ENCODE assay signal across 27 cellular contexts in genomic region chr7:78400038-78400437, GRCh38.
"Had no signal": no experiment of that assay in that cellular context is flagged by ENCODE, and none has a peak within 500 bp of the region (broad histone marks: within the 10 kb centered on the region; RNA-seq: fewer than 3 reads in every experiment).

No MANE protein-coding gene starts in this region.

- H3K4me2 ChIP-seq: KMS-11 had no signal

- H3K36me3 ChIP-seq: ascending aorta, cardiac muscle cell, Peyer's patch, SJSA1 had no signal

- H3K27me3 ChIP-seq: ascending aorta, cardiac muscle cell, Peyer's patch had no signal

- H3K4me1 Mint-ChIP-seq: activated B cell treated with CpG ODN at 0.5 μM for 24 hours; activated CD4-positive, alpha-beta T cell treated with anti-CD3 and anti-CD28 coated beads, Interleukin-2, amount 10 ng/mL, durations not matched to agents 7 days and 5 days; activated naive CD8-positive, alpha-beta T cell treated with anti-CD3 and anti-CD28 coated beads, Interleukin-2, amount 50 U/mL, for 24 hours; T-helper 17 cell had no signal

- H3K4me3 Mint-ChIP-seq: activated B cell treated with CpG ODN at 0.5 μM for 24 hours; activated CD4-positive, alpha-beta memory T cell treated with anti-CD3 and anti-CD28 coated beads for 36 hours; activated CD4-positive, alpha-beta T cell treated with anti-CD3 and anti-CD28 coated beads, Interleukin-2, amount 10 ng/mL, durations not matched to agents 7 days and 5 days; activated naive CD8-positive, alpha-beta T cell treated with anti-CD3 and anti-CD28 coated beads, Interleukin-2, amount 50 U/mL, for 24 hours; activated T-cell treated with anti-CD3 and anti-CD28 coated beads, Interleukin-2, amount 50 U/mL, for 4 hours; brain; T-helper 17 cell had no signal

- DNase-seq: activated B cell treated with CpG ODN at 0.5 μM for 24 hours; activated CD4-positive, alpha-beta memory T cell treated with anti-CD3 and anti-CD28 coated beads for 36 hours; activated CD4-positive, alpha-beta T cell treated with anti-CD3 and anti-CD28 coated beads, Interleukin-2, amount 10 ng/mL, durations not matched to agents 7 days and 5 days; activated CD8-positive, alpha-beta memory T cell treated with anti-CD3 and anti-CD28 coated beads for 24 hours; activated effector memory CD4-positive, alpha-beta T cell treated with anti-CD3 and anti-CD28 coated beads, Interleukin-2, amount 50 U/mL, for 16 hours; activated naive CD4-positive, alpha-beta T cell treated with Interleukin-2 at 50 U/mL for 16 hours; activated naive CD8-positive, alpha-beta T cell treated with anti-CD3 and anti-CD28 coated beads, Interleukin-2, amount 50 U/mL, for 24 hours; activated T-cell treated with anti-CD3 and anti-CD28 coated beads, Interleukin-2, amount 50 U/mL, for 4 hours; amniotic stem cell; NCI-H1092; NCI-H1417; NCI-H1930; NCI-H2171 treated with DMSO at 0.1 percent for 48 hours; NCI-H226; NCI-H526; NCI-H82; Peyer's patch; SHP77; T-helper 17 cell; T-helper 9 cell had no signal

- H3K4me3 ChIP-seq: cardiac muscle cell, Peyer's patch, SJSA1 had no signal

- H3K9me3 ChIP-seq: ascending aorta, Peyer's patch, SJSA1 had no signal

- H3K9ac ChIP-seq: KMS-11 had no signal

- H3K9me3 Mint-ChIP-seq: activated B cell treated with CpG ODN at 0.5 μM for 24 hours; activated CD4-positive, alpha-beta memory T cell treated with anti-CD3 and anti-CD28 coated beads for 36 hours; activated CD4-positive, alpha-beta T cell treated with anti-CD3 and anti-CD28 coated beads, Interleukin-2, amount 10 ng/mL, durations not matched to agents 7 days and 5 days; activated naive CD8-positive, alpha-beta T cell treated with anti-CD3 and anti-CD28 coated beads, Interleukin-2, amount 50 U/mL, for 24 hours; activated T-cell treated with anti-CD3 and anti-CD28 coated beads, Interleukin-2, amount 50 U/mL, for 4 hours had no signal

- H3K27me3 Mint-ChIP-seq: activated B cell treated with CpG ODN at 0.5 μM for 24 hours; activated CD4-positive, alpha-beta memory T cell treated with anti-CD3 and anti-CD28 coated beads for 36 hours; brain had no signal

- H3K27ac Mint-ChIP-seq: activated B cell treated with CpG ODN at 0.5 μM for 24 hours; activated CD4-positive, alpha-beta memory T cell treated with anti-CD3 and anti-CD28 coated beads for 36 hours; activated CD4-positive, alpha-beta T cell treated with anti-CD3 and anti-CD28 coated beads, Interleukin-2, amount 10 ng/mL, durations not matched to agents 7 days and 5 days; activated naive CD4-positive, alpha-beta T cell treated with anti-CD3 and anti-CD28 coated beads, Interleukin-2, amount 50 U/mL, for 72 hours; activated naive CD8-positive, alpha-beta T cell treated with anti-CD3 and anti-CD28 coated beads, Interleukin-2, amount 50 U/mL, for 24 hours; brain; T-helper 17 cell had no signal

- H3K4me1 ChIP-seq: Peyer's patch, SJSA1 had no signal

- H3K27ac ChIP-seq: ascending aorta, cardiac muscle cell, KMS-11, Peyer's patch, RWPE1, SJSA1 had no signal

- H3K36me3 Mint-ChIP-seq: activated CD4-positive, alpha-beta memory T cell treated with anti-CD3 and anti-CD28 coated beads for 36 hours; activated naive CD4-positive, alpha-beta T cell treated with anti-CD3 and anti-CD28 coated beads, Interleukin-2, amount 50 U/mL, for 72 hours had no signal

- ATAC-seq: activated naive CD4-positive, alpha-beta T cell treated with anti-CD3 and anti-CD28 coated beads, Interleukin-2, amount 50 U/mL, for 72 hours; activated naive CD8-positive, alpha-beta T cell treated with anti-CD3 and anti-CD28 coated beads, Interleukin-2, amount 50 U/mL, for 24 hours; activated T-cell treated with anti-CD3 and anti-CD28 coated beads, Interleukin-2, amount 50 U/mL, for 4 hours; T-helper 17 cell had no signal
